ENCODE assay signal across 9 cellular contexts in the genomic region with DNA sequence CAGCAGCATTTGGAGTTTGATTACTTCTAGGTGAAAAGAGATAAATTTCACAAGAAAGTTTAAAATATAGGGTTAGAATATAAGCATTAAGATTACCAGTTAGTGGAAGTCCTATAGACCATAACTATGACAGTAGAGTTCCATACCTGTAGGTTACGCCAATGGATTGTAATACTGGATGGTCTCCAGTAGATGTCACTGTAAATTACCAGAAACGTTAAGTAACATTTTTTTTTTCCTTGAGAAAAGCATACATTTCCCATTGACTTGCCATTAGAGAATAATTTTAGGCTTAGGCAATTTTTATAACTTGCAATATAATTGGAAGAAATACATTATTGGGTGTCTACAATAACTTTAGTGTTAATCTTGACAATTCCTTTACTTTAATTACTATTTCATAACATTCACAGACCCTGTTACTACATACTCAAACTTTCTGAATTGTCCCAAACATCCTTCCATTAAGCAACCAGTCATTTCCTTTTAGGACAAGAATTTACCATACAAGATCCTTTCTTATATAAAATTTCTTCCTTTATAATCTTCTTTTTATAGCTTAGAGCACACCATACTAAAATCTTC.
DNase-seq lines count a peak whose midpoint lies in the region; ATAC-seq and TF ChIP-seq lines count a peak whose summit lies in the region.
"Had no signal": no experiment of that assay in that cellular context is flagged by ENCODE, and none has a peak within 500 bp of the region (broad histone marks: within the 10 kb centered on the region; RNA-seq: fewer than 3 reads in every experiment).

No MANE protein-coding gene starts in this region.

- no peak overlapping the region for H3K9ac ChIP-seq in colonic mucosa (ENCODE audit: low read depth in 2 of 2, low read length in 2 of 2)

- TF ChIP-seq CTCF in HEK293 (tag by site-specific recombination; IDR thresholded peaks at IDR 0.05) (no peak), colonic mucosa (IDR thresholded peaks at IDR 0.05) (peak; percentile 40), psoas muscle (IDR thresholded peaks at IDR 0.05) (peak; percentile 28)

- H3K36me3 Mint-ChIP-seq in activated T-cell treated with anti-CD3 and anti-CD28 coated beads, Interleukin-2, amount 50 U/mL, for 24 hours (ENCODE audit: low read depth), result no peaks in the 10 kb centered on the region
- H3K36me3 Mint-ChIP-seq: CD4-positive, CD25-positive, alpha-beta regulatory T cell had no signal

- H3K4me1 Mint-ChIP-seq in activated T-cell treated with anti-CD3 and anti-CD28 coated beads, Interleukin-2, amount 50 U/mL, for 24 hours (ENCODE audit: low read depth), result no peaks in the 10 kb centered on the region
- H3K4me1 Mint-ChIP-seq: CD4-positive, CD25-positive, alpha-beta regulatory T cell had no signal

- POLR2A ChIA-PET in HEK293 (lab: Yijun Ruan, JAX), result no interaction called here

- CTCF ChIA-PET in HEK293 (lab: Yijun Ruan, JAX), result interaction anchor here (0.7 kb wide), 1 partner anchor 107 kb away, joined by 3 read pairs; no protein-coding TSS in a partner anchor

- H3K9me3 Mint-ChIP-seq in activated T-cell treated with anti-CD3 and anti-CD28 coated beads, Interleukin-2, amount 50 U/mL, for 24 hours, result peaks cover 2% of the 10 kb centered on the region

- no peak overlapping the region for H3K4me3 Mint-ChIP-seq in activated T-cell treated with anti-CD3 and anti-CD28 coated beads, Interleukin-2, amount 50 U/mL, for 24 hours

- H3K27me3 Mint-ChIP-seq in activated T-cell treated with anti-CD3 and anti-CD28 coated beads, Interleukin-2, amount 50 U/mL, for 24 hours, result no peaks in the 10 kb centered on the region
- H3K27me3 Mint-ChIP-seq: CD4-positive, CD25-positive, alpha-beta regulatory T cell had no signal

- no peaks in the 10 kb centered on the region for H3K9me3 ChIP-seq in HEK293 (ENCODE audit: control insufficient read depth, insufficient read depth, low read depth, low read length)
- H3K9me3 ChIP-seq in colonic mucosa, result no peaks in the 10 kb centered on the region
- no peaks in the 10 kb centered on the region for H3K9me3 ChIP-seq in psoas muscle

- ATAC-seq in psoas muscle, result no peak

- peak; percentile 23 for DNase-seq in NCI-H1092 treated with DMSO at 0.1 percent for 48 hours (lab: John Stamatoyannopoulos, UW)
- DNase-seq in NCI-H1092 (lab: John Stamatoyannopoulos, UW), result no peak
- peak; percentile 0 for DNase-seq in NCI-H1694 (lab: John Stamatoyannopoulos, UW)
- no peak for DNase-seq in colonic mucosa
- DNase-seq in psoas muscle, result no peak
- no peak for DNase-seq in activated T-cell treated with anti-CD3 and anti-CD28 coated beads, Interleukin-2, amount 50 U/mL, for 24 hours
- DNase-seq in DMS79 treated with DMSO at 0.1 percent for 48 hours (lab: John Stamatoyannopoulos, UW), result no peak

- H3K4me1 ChIP-seq in HEK293 (ENCODE audit: control insufficient read depth, insufficient read depth, low read length) (no peaks in the 10 kb centered on the region), colonic mucosa (no peaks in the 10 kb centered on the region), psoas muscle (no peaks in the 10 kb centered on the region)

- no peak overlapping the region for H3K4me3 ChIP-seq in HEK293 (ENCODE audit: low read depth, low read length)
- no peak overlapping the region for H3K4me3 ChIP-seq in colonic mucosa
- H3K4me3 ChIP-seq in psoas muscle, result no peak overlapping the region

- H3K27ac Mint-ChIP-seq in activated T-cell treated with anti-CD3 and anti-CD28 coated beads, Interleukin-2, amount 50 U/mL, for 24 hours, result no peak overlapping the region
- H3K27ac Mint-ChIP-seq: CD4-positive, CD25-positive, alpha-beta regulatory T cell had no signal

- H3K36me3 ChIP-seq in HEK293 (ENCODE audit: control insufficient read depth in 2 of 2, insufficient read depth in 1 of 2, low read length in 2 of 2), result no peaks in the 10 kb centered on the region
- H3K36me3 ChIP-seq in colonic mucosa, result no peaks in the 10 kb centered on the region
- H3K36me3 ChIP-seq in psoas muscle (ENCODE audit: insufficient read depth in 1 of 2, low read depth in 1 of 2), result no peaks in the 10 kb centered on the region

- H3K27ac ChIP-seq in HEK293 (ENCODE audit: extremely low read depth, low read depth, low read length) (no peak overlapping the region), colonic mucosa (no peak overlapping the region), psoas muscle (no peak overlapping the region)

- intact Hi-C loops in colonic mucosa (cut with DNase I), result no loop called here
- intact Hi-C loops in psoas muscle (cut with DNase I), result no loop called here

- 10 to 23% (median 14%) methylated on average over 2 of the region's 2 CpGs for WGBS in psoas muscle, 3 donors

- H3K27me3 ChIP-seq in colonic mucosa, result no peaks in the 10 kb centered on the region
- no peaks in the 10 kb centered on the region for H3K27me3 ChIP-seq in psoas muscle (ENCODE audit: insufficient read depth in 3 of 3, low read length in 2 of 3)

TF ChIP-seq in HEK293, 187 proteins besides CTCF, POLR2A, EP300 and RAD21:
- TF ChIP-seq ZNF175 (tag by site-specific recombination; IDR thresholded peaks at IDR 0.05) (no peak), ZNF654 (tag by site-specific recombination; IDR thresholded peaks at IDR 0.05; ENCODE audit: low read depth) (peak; percentile 34), ZNF658 (tag by site-specific recombination; IDR thresholded peaks at IDR 0.05) (no peak)

Comparison
In these comparisons a context has a peak if more than half of its experiments do, and no peak if none do; other contexts are left out.
1. DNase-seq: peak in NCI-H1092 treated with DMSO at 0.1 percent for 48 hours (single experiment) and NCI-H1694 (single experiment); none in NCI-H1092 (single experiment), colonic mucosa (single experiment), psoas muscle (0 of 2), activated T-cell treated with anti-CD3 and anti-CD28 coated beads, Interleukin-2, amount 50 U/mL, for 24 hours (single experiment) and DMS79 treated with DMSO at 0.1 percent for 48 hours (single experiment).